9 cellular contexts compared by ENCODE assay signal in genomic region chr5:135376961-135377621, GRCh38. TPM values are rescaled to one million over a fixed set of nuclear protein-coding genes. Genes with fewer than 3 reads are reported as not detected.
DNase-seq lines count a peak whose midpoint lies in the region; ATAC-seq, FAIRE-seq and TF ChIP-seq lines count a peak whose summit lies in the region.
"Had no signal": no experiment of that assay in that cellular context is flagged by ENCODE, and none has a peak within 500 bp of the region (broad histone marks: within the 10 kb centered on the region; RNA-seq: fewer than 3 reads in every experiment).

No MANE protein-coding gene starts in this region.

- no peaks in the 10 kb centered on the region for H3K27me3 Mint-ChIP-seq in CD8-positive, alpha-beta memory T cell

- intact Hi-C loops in endothelial cell of umbilical vein (cut with micrococcal nuclease) = loop anchor here (1.0 to 2.0 kb wide), 3 partner anchors 9 to 50 kb away; no protein-coding TSS in a partner anchor

- peaks cover 40 to 62% (median 61%) of the 10 kb centered on the region in 3 donors for H3K4me1 Mint-ChIP-seq in CD8-positive, alpha-beta memory T cell

- H3K9ac ChIP-seq in DND-41 (ENCODE audit: low read depth, low read length) (peak overlapping the region; percentile 25; the same call in 1 of the 2 replicates), endothelial cell of umbilical vein (replicated peaks; ENCODE audit: extremely low read depth, insufficient read depth, low read length) (no peak overlapping the region)

- TF ChIP-seq POLR2A in endothelial cell of umbilical vein (IDR thresholded peaks at IDR 0.05; ENCODE audit: low read depth, low read length) = no peak

- peaks cover 98% of the 10 kb centered on the region for H3K36me3 ChIP-seq in DND-41 (ENCODE audit: insufficient read depth, low read length)
- peaks cover 10 to 20% of the 10 kb centered on the region in 2 experiments for H3K36me3 ChIP-seq in endothelial cell of umbilical vein (ENCODE audit: control insufficient read depth in 2 of 2, extremely low read depth in 1 of 2, insufficient read depth in 2 of 2, low read length in 2 of 2)
- H3K36me3 ChIP-seq in CD8-positive, alpha-beta memory T cell (ENCODE audit: insufficient read depth, low read length) = peaks cover 36% of the 10 kb centered on the region

- DNase-seq in DND-41 (no peak), KBM-7 (peak; percentile 77), endothelial cell of umbilical vein (ENCODE audit: low read depth, low spot score) (peak; percentile 66), HUDEP-2 (lab: John Stamatoyannopoulos, UW; ENCODE audit: unreplicated experiment in 76 of 76) (no peak), NCI-H1105 (lab: John Stamatoyannopoulos, UW) (no peak), NCI-H1105 treated with DMSO at 0.1 percent for 48 hours (lab: John Stamatoyannopoulos, UW) (no peak)
- no peak for DNase-seq in CD8-positive, alpha-beta memory T cell

- H3K27me3 ChIP-seq in DND-41 (ENCODE audit: insufficient read depth, low read length, poor library complexity) (no peaks in the 10 kb centered on the region), endothelial cell of umbilical vein (ENCODE audit: control insufficient read depth in 2 of 2, insufficient read depth in 2 of 2, low read length in 2 of 2) (no peaks in the 10 kb centered on the region)
- no peaks in the 10 kb centered on the region for H3K27me3 ChIP-seq in CD8-positive, alpha-beta memory T cell (ENCODE audit: insufficient read depth, low read length, poor library complexity, severe bottlenecking)

- peak overlapping the region in 4 of 8 donors; percentile 42 to 74 (median 57) for H3K27ac Mint-ChIP-seq in CD8-positive, alpha-beta memory T cell

- H3K4me1 ChIP-seq in DND-41 (ENCODE audit: insufficient read depth, low read length) (peaks cover 96% of the 10 kb centered on the region), endothelial cell of umbilical vein (ENCODE audit: control insufficient read depth, extremely low read depth, insufficient read depth, low read length) (peaks cover 21% of the 10 kb centered on the region)
- peaks cover 16% of the 10 kb centered on the region for H3K4me1 ChIP-seq in CD8-positive, alpha-beta memory T cell (ENCODE audit: insufficient read depth, low read length)

- dilution Hi-C loops in endothelial cell of umbilical vein (cut with MboI; ENCODE audit: extremely low pct_ligation_motif_present, low sequenced_read_pairs) = no loop called here

- peak; percentile 90 for FAIRE-seq in endothelial cell of umbilical vein (lab: Jason Lieb, UNC)
- FAIRE-seq: endometrium had no signal

- H3K4me2 ChIP-seq in DND-41 (ENCODE audit: insufficient read depth, low read length) (no peak overlapping the region; the same call in 1 of the 2 replicates), endothelial cell of umbilical vein (ENCODE audit: insufficient read depth, low read length) (peak overlapping the region; percentile 1)

- no peaks in the 10 kb centered on the region for H3K9me3 Mint-ChIP-seq in CD8-positive, alpha-beta memory T cell

- no peak for TF ChIP-seq CTCF in DND-41 (IDR thresholded peaks at IDR 0.05; ENCODE audit: borderline replicate concordance, extremely low read depth, low read length, poor library complexity, severe bottlenecking)
- no peak for TF ChIP-seq CTCF in endothelial cell of umbilical vein (IDR thresholded peaks at IDR 0.05; ENCODE audit: extremely low read depth in 1 of 2, insufficient read depth in 1 of 2, low read depth in 1 of 2, low read length in 2 of 2)

- no peak overlapping the region for H3K4me3 Mint-ChIP-seq in CD8-positive, alpha-beta memory T cell

- POLR2A ChIA-PET in endothelial cell of umbilical vein (lab: Charles Lee) = no interaction called here
- POLR2A ChIA-PET in CD8-positive, alpha-beta memory T cell (lab: Charles Lee) = no interaction called here

- in situ Hi-C loops in KBM-7 (cut with MboI; ENCODE audit: low pct_unique_long_range_greater_than_20kb, low sequenced_read_pairs) = no loop called here

- BruUV-seq in endothelial cell of umbilical vein (replicated peaks; lab: Mats Ljungman, UMichigan) = no TSS peak

- no peaks in the 10 kb centered on the region for H3K9me1 ChIP-seq in endothelial cell of umbilical vein (replicated peaks; ENCODE audit: control insufficient read depth, extremely low read depth, insufficient read depth, low read length)

- H4K20me1 ChIP-seq in DND-41 (ENCODE audit: insufficient read depth, low read length) (peaks cover 84% of the 10 kb centered on the region), endothelial cell of umbilical vein (replicated peaks; ENCODE audit: control insufficient read depth, extremely low read depth, insufficient read depth, low read length) (peaks cover 11% of the 10 kb centered on the region)

- H3K36me3 Mint-ChIP-seq in CD8-positive, alpha-beta memory T cell = peaks cover 5 to 90% (median 22%) of the 10 kb centered on the region in 3 donors

- no peak overlapping the region for H2AFZ ChIP-seq in DND-41 (ENCODE audit: low read depth, low read length)
- H2AFZ ChIP-seq in endothelial cell of umbilical vein (ENCODE audit: low read depth, low read length) = no peak overlapping the region

- CTCF ChIA-PET in endothelial cell of umbilical vein (lab: Charles Lee) = interaction anchor here (1.0 to 4.7 kb wide), 4 partner anchors 8 to 189 kb away, joined by 3 to 33 read pairs (median 3); partner anchors contain the start of gene MACROH2A1
- CTCF ChIA-PET in CD8-positive, alpha-beta memory T cell (lab: Charles Lee) = no interaction called here

- H3K27ac ChIP-seq in DND-41 (ENCODE audit: low read length) (peak overlapping the region; percentile 98), endothelial cell of umbilical vein (ENCODE audit: insufficient read depth, low read depth, low read length) (no peak overlapping the region)
- H3K27ac ChIP-seq in CD8-positive, alpha-beta memory T cell (ENCODE audit: low read depth, low read length) = no peak overlapping the region

- no peaks in the 10 kb centered on the region for H3K9me3 ChIP-seq in DND-41 (ENCODE audit: insufficient read depth, low read length, severe bottlenecking)
- no peaks in the 10 kb centered on the region for H3K9me3 ChIP-seq in endothelial cell of umbilical vein (replicated peaks; ENCODE audit: control insufficient read depth, insufficient read depth, low read length)
- H3K9me3 ChIP-seq in CD8-positive, alpha-beta memory T cell (ENCODE audit: low read length) = no peaks in the 10 kb centered on the region

- H3K4me3 ChIP-seq in DND-41 (ENCODE audit: low read depth in 1 of 2, low read length in 2 of 2) = no peak overlapping the region
- no peak overlapping the region for H3K4me3 ChIP-seq in endothelial cell of umbilical vein (replicated peaks in 1 of 3; ENCODE audit: insufficient read depth in 1 of 3, low read depth in 1 of 3, low read length in 3 of 3)
- H3K4me3 ChIP-seq in CD8-positive, alpha-beta memory T cell (ENCODE audit: low read length) = no peak overlapping the region

- no peak for ATAC-seq in DND-41 (ENCODE audit: insufficient read depth, low read depth)
- ATAC-seq in GM21515 (IDR thresholded peaks at IDR 0.05; ENCODE audit: unreplicated experiment) = peak; percentile 49

- H3K79me2 ChIP-seq in DND-41 (ENCODE audit: insufficient read depth, low read length) (peaks cover 100% of the 10 kb centered on the region), endothelial cell of umbilical vein (ENCODE audit: control insufficient read depth, insufficient read depth, low read length) (peaks cover 10% of the 10 kb centered on the region)

TF ChIP-seq in endothelial cell of umbilical vein, 7 proteins besides CTCF, POLR2A, EP300 and RAD21:
- no peak for TF ChIP-seq MAX (IDR thresholded peaks at IDR 0.05; ENCODE audit: insufficient read depth, insufficient read length)
- TF ChIP-seq POLR2AphosphoS5 (IDR thresholded peaks at IDR 0.05; ENCODE audit: insufficient read depth, low read depth, low read length) = peak; percentile 60

RNA-seq across cellular contexts. Expression of gene MACROH2A1, which starts 21.9 kb away (rescaled TPM):
- 142 and 147 TPM in 2 replicates for total RNA-seq in endothelial cell of umbilical vein
- 74.1 and 89.3 TPM in 2 replicates for polyA plus RNA-seq in endothelial cell of umbilical vein
- 91.8 and 107 TPM in 2 replicates for polyA plus RNA-seq in endothelial cell of umbilical vein (2011; cell fraction: cytosol; rRNA removed)
- 336 and 348 TPM in 2 replicates for polyA plus RNA-seq in endothelial cell of umbilical vein (2011; cell fraction: nucleus; rRNA removed)
- 85.0 and 114 TPM in 2 replicates for polyA plus RNA-seq in endothelial cell of umbilical vein (2012)
- polyA minus RNA-seq in endothelial cell of umbilical vein = 107 and 109 TPM in 2 replicates
- polyA minus RNA-seq in endothelial cell of umbilical vein (2011; cell fraction: cytosol; rRNA and poly(A)+ RNA removed) = 65.6 TPM
- 158 and 178 TPM in 2 replicates for polyA minus RNA-seq in endothelial cell of umbilical vein (2011; cell fraction: nucleus; rRNA and poly(A)+ RNA removed)
- total RNA-seq in CD8-positive, alpha-beta memory T cell = 100 to 1,000 TPM; 199 to 202 TPM
- 112 TPM for polyA plus RNA-seq in CD8-positive, alpha-beta memory T cell

Comparison
In these comparisons a context has a peak if more than half of its experiments do, and no peak if none do; other contexts are left out.
1. DNase-seq: peak in KBM-7 (single experiment) and endothelial cell of umbilical vein (single experiment); none in DND-41 (single experiment), HUDEP-2 (0 of 76), NCI-H1105 (single experiment), NCI-H1105 treated with DMSO at 0.1 percent for 48 hours (single experiment) and CD8-positive, alpha-beta memory T cell (0 of 5).